27 cellular contexts compared by ENCODE assay signal in genomic region chr12:114864688-114865685, GRCh38.
A peak's percentile ranks its signal among the peaks of the same experiment; 100 is the strongest.
DNase-seq lines count a peak whose midpoint lies in the region; ATAC-seq, FAIRE-seq and TF ChIP-seq lines count a peak whose summit lies in the region.
"Had no signal": no experiment of that assay in that cellular context is flagged by ENCODE, and none has a peak within 500 bp of the region (broad histone marks: within the 10 kb centered on the region; RNA-seq: fewer than 3 reads in every experiment).

No MANE protein-coding gene starts in this region.

- no peak overlapping the region for H3K4ac ChIP-seq in H1 (replicated peaks; ENCODE audit: insufficient read length, low read depth, low read length)
- H3K4ac ChIP-seq in mesenchymal stem cell (ENCODE audit: low read depth in 1 of 2, low read length in 2 of 2) = no peak overlapping the region

- H3K9me3 Mint-ChIP-seq in activated T-cell treated with anti-CD3 and anti-CD28 coated beads, Interleukin-2, amount 50 U/mL, for 4 hours = peaks cover 6% of the 10 kb centered on the region
- H3K9me3 Mint-ChIP-seq: stimulated activated memory B cell treated with anti-CD40 and anti-IgM and Interleukin-4, amounts not matched to agents 10 μg/mL and 1 μg/mL and 100 μg/mL, for 72 hours had no signal

- no peak overlapping the region for H3K56ac ChIP-seq in H1 (replicated peaks; ENCODE audit: insufficient read length, low read depth, low read length)

- H2BK120ac ChIP-seq in H1 (replicated peaks; ENCODE audit: low read depth, low read length) = no peak overlapping the region
- H2BK120ac ChIP-seq in mesenchymal stem cell (ENCODE audit: low read depth, low read length) = no peak overlapping the region

- no peak for TF ChIP-seq CTCF in H1 (IDR thresholded peaks at IDR 0.05; ENCODE audit: control extremely low read depth in 1 of 3, insufficient read depth in 1 of 3, low read depth in 1 of 3, low read length in 3 of 3)

- H3K9me3 ChIP-seq in H1 (ENCODE audit: insufficient read depth in 2 of 2, low read depth in 1 of 2, low read length in 1 of 2) = 0 out of 4 replicates have a peak, but pooled peaks cover 0 to 4% of the 10 kb centered on the region in 2 experiments
- H3K9me3 ChIP-seq in mesenchymal stem cell (ENCODE audit: control insufficient read depth, low read length) = peaks cover 3% of the 10 kb centered on the region
- H3K9me3 ChIP-seq: adrenal gland, upper lobe of right lung had no signal

- no peak for TF ChIP-seq EP300 in H1 (IDR thresholded peaks at IDR 0.05; ENCODE audit: borderline replicate concordance in 1 of 2, low read depth in 2 of 2, low read length in 2 of 2)

- no peak overlapping the region for H4K8ac ChIP-seq in H1 (ENCODE audit: extremely low read depth, insufficient read depth, low read length)
- no peak overlapping the region for H4K8ac ChIP-seq in mesenchymal stem cell (ENCODE audit: low read length)

- no peak overlapping the region for H3K9ac ChIP-seq in H1 (replicated peaks in 1 of 4; ENCODE audit: extremely low read depth in 1 of 4, low read depth in 3 of 4, low read length in 3 of 4)
- H3K9ac ChIP-seq in mesenchymal stem cell (ENCODE audit: low read length) = peak overlapping the region; percentile 67

- ATAC-seq in HG03025 (IDR thresholded peaks at IDR 0.05; ENCODE audit: low FRiP score, unreplicated experiment) (no peak), left ventricle myocardium superior (no peak)
- ATAC-seq in activated T-cell treated with anti-CD3 and anti-CD28 coated beads, Interleukin-2, amount 50 U/mL, for 4 hours = no peak
- ATAC-seq: psoas muscle; stimulated activated memory B cell treated with anti-CD40 and anti-IgM and Interleukin-4, amounts not matched to agents 10 μg/mL and 1 μg/mL and 100 μg/mL, for 72 hours; upper lobe of right lung had no signal

- peak; percentile 57 for FAIRE-seq in H1 (lab: Jason Lieb, UNC)
- FAIRE-seq: RCC 7860 had no signal

- no peak for TF ChIP-seq POLR2A in H1 (IDR thresholded peaks at IDR 0.05; ENCODE audit: control extremely low read depth in 1 of 2, low read depth in 2 of 2, low read length in 2 of 2)

- H3K4me3 Mint-ChIP-seq in activated T-cell treated with anti-CD3 and anti-CD28 coated beads, Interleukin-2, amount 50 U/mL, for 4 hours = no peak overlapping the region
- H3K4me3 Mint-ChIP-seq: activated naive CD4-positive, alpha-beta T cell treated with anti-CD3 and anti-CD28 coated beads for 36 hours; activated T-helper 1 cell treated with anti-CD3 and anti-CD28 coated beads, Interleukin-12 subunit alpha, Interleukin-12 subunit beta, Interleukin-2, Interleukin-4 antibody, amounts not matched to agents 30 ng/mL and 10 ng/mL and 1 ng/mL, durations not matched to agents 14 hours and 24 hours and 36 hours; IgD-negative memory B cell; memory B cell; stimulated activated memory B cell treated with anti-CD40 and anti-IgM and Interleukin-4, amounts not matched to agents 10 μg/mL and 1 μg/mL and 100 μg/mL, for 72 hours had no signal

- POLR2A ChIA-PET in H1 (lab: Charles Lee; ENCODE audit: partially characterized antibody) = no interaction called here

- H3K36me3 ChIP-seq in H1 (ENCODE audit: control insufficient read depth in 2 of 4, insufficient read depth in 4 of 4, low read length in 3 of 4) = no peaks in the 10 kb centered on the region
- no peaks in the 10 kb centered on the region for H3K36me3 ChIP-seq in mesenchymal stem cell (ENCODE audit: control insufficient read depth in 1 of 2, insufficient read depth in 2 of 2, low read depth in 1 of 2, low read length in 2 of 2)
- H3K36me3 ChIP-seq: adrenal gland, cardiac muscle cell, upper lobe of right lung had no signal

- no peak overlapping the region for H4K91ac ChIP-seq in H1 (replicated peaks; ENCODE audit: insufficient read length, low read length)
- H4K91ac ChIP-seq in mesenchymal stem cell (ENCODE audit: low read length) = no peak overlapping the region

- H3K79me2 ChIP-seq in H1 (ENCODE audit: control insufficient read depth in 1 of 2, insufficient read depth in 2 of 2, low read length in 2 of 2) = no peaks in the 10 kb centered on the region

- no peak overlapping the region; the same call in 1 of the 2 replicates for H2BK12ac ChIP-seq in H1 (ENCODE audit: low read depth, low read length)
- no peak overlapping the region for H2BK12ac ChIP-seq in mesenchymal stem cell (ENCODE audit: low read length in 2 of 2)

- H3K4me3 ChIP-seq in H1 (ENCODE audit: extremely low read depth in 1 of 4, insufficient read depth in 2 of 4, low read depth in 3 of 4, low read length in 4 of 4) = no peak overlapping the region
- H3K4me3 ChIP-seq in mesenchymal stem cell (ENCODE audit: insufficient read depth in 1 of 2, low read depth in 1 of 2, low read length in 2 of 2) = peak overlapping the region in 1 of 2 experiments; percentile 50
- H3K4me3 ChIP-seq: adrenal gland, cardiac muscle cell, psoas muscle, upper lobe of right lung had no signal

- no peak overlapping the region for H3K18ac ChIP-seq in H1 (ENCODE audit: extremely low read depth, low read length)
- H3K18ac ChIP-seq in mesenchymal stem cell (ENCODE audit: low read depth in 1 of 2, low read length in 2 of 2) = no peak overlapping the region

- no peak overlapping the region for H2BK15ac ChIP-seq in H1 (ENCODE audit: low read length)
- H2BK15ac ChIP-seq in mesenchymal stem cell (ENCODE audit: low read depth, poor library complexity, severe bottlenecking) = no peak overlapping the region

- H3K27me3 ChIP-seq in H1 (replicated peaks in 1 of 4; ENCODE audit: control insufficient read depth in 3 of 4, extremely low read depth in 1 of 4, insufficient read depth in 3 of 4, low read length in 3 of 4) (no peaks in the 10 kb centered on the region), mesenchymal stem cell (ENCODE audit: control insufficient read depth in 1 of 2, insufficient read depth in 1 of 2, low read length in 2 of 2) (no peaks in the 10 kb centered on the region)
- H3K27me3 ChIP-seq: adrenal gland, cardiac muscle cell, upper lobe of right lung had no signal

- H3K23ac ChIP-seq in H1 (ENCODE audit: insufficient read length) (no peak overlapping the region), mesenchymal stem cell (ENCODE audit: low read length in 2 of 2) (no peak overlapping the region)

- intact Hi-C loops in left ventricle myocardium superior (cut with micrococcal nuclease) = no loop called here

- no peaks in the 10 kb centered on the region for H3K23me2 ChIP-seq in H1 (ENCODE audit: low read depth, low read length)

- CTCF ChIA-PET in H1 (lab: Charles Lee; ENCODE audit: partially characterized antibody) = interaction anchor here (0.6 to 1.6 kb wide), 4 partner anchors 8 to 240 kb away, joined by 3 to 4 read pairs (median 3); no protein-coding TSS in a partner anchor

- H3K36me3 Mint-ChIP-seq in activated T-cell treated with anti-CD3 and anti-CD28 coated beads, Interleukin-2, amount 50 U/mL, for 4 hours (ENCODE audit: insufficient read depth) = no peaks in the 10 kb centered on the region
- H3K36me3 Mint-ChIP-seq: memory B cell; stimulated activated memory B cell treated with anti-CD40 and anti-IgM and Interleukin-4, amounts not matched to agents 10 μg/mL and 1 μg/mL and 100 μg/mL, for 72 hours had no signal

- TF ChIP-seq RAD21 in H1 (IDR thresholded peaks at IDR 0.05 in 1 of 2, conservative IDR thresholded peaks at IDR 0.05 in 1 of 2; ENCODE audit: low read depth in 2 of 2, low read length in 2 of 2) = no peak

- H3K4me2 ChIP-seq in H1 (ENCODE audit: insufficient read depth in 1 of 2, low read depth in 2 of 2, low read length in 2 of 2) (no peak overlapping the region; a peak in 1 of 4 replicates), mesenchymal stem cell (ENCODE audit: low read length, poor library complexity, severe bottlenecking) (no peak overlapping the region)

- no peaks in the 10 kb centered on the region for H3K4me1 Mint-ChIP-seq in activated T-cell treated with anti-CD3 and anti-CD28 coated beads, Interleukin-2, amount 50 U/mL, for 4 hours (ENCODE audit: low read depth)
- H3K4me1 Mint-ChIP-seq: memory B cell; stimulated activated memory B cell treated with anti-CD40 and anti-IgM and Interleukin-4, amounts not matched to agents 10 μg/mL and 1 μg/mL and 100 μg/mL, for 72 hours had no signal

- H3K79me1 ChIP-seq in H1 (ENCODE audit: low read depth, low read length) (no peaks in the 10 kb centered on the region), mesenchymal stem cell (replicated peaks; ENCODE audit: low read length, poor library complexity, severe bottlenecking) (no peaks in the 10 kb centered on the region)

- no peak overlapping the region for H2BK20ac ChIP-seq in H1 (ENCODE audit: low read length)

- no peak overlapping the region for H2AFZ ChIP-seq in H1 (ENCODE audit: low read length)
- H2AFZ ChIP-seq in mesenchymal stem cell (ENCODE audit: low read depth, low read length) = no peak overlapping the region

- no peak overlapping the region for H2AK5ac ChIP-seq in H1 (ENCODE audit: low read depth, low read length)
- H2AK5ac ChIP-seq in mesenchymal stem cell (ENCODE audit: low read length, severe bottlenecking) = no peak overlapping the region

- no peak overlapping the region for H3K14ac ChIP-seq in H1 (ENCODE audit: insufficient read length)
- H3K14ac ChIP-seq in mesenchymal stem cell (ENCODE audit: low read length in 2 of 2) = no peak overlapping the region

- H2BK5ac ChIP-seq in H1 (ENCODE audit: low read depth, low read length) = no peak overlapping the region
- no peak overlapping the region for H2BK5ac ChIP-seq in mesenchymal stem cell (ENCODE audit: low read depth, low read length, poor library complexity, severe bottlenecking)

- H3K27ac ChIP-seq in H1 (ENCODE audit: low read depth, low read length) = no peak overlapping the region
- H3K27ac ChIP-seq in mesenchymal stem cell (ENCODE audit: low read length, poor library complexity, severe bottlenecking) = no peak overlapping the region
- H3K27ac ChIP-seq: 22Rv1, adrenal gland, cardiac muscle cell, psoas muscle, upper lobe of right lung had no signal

- no peak overlapping the region for H4K5ac ChIP-seq in H1 (ENCODE audit: insufficient read length, low read depth, low read length)

- DNase-seq in NCI-H510A treated with DMSO at 0.1 percent for 48 hours (lab: John Stamatoyannopoulos, UW) (peak; percentile 33), NCI-H510A (lab: John Stamatoyannopoulos, UW) (no peak), H1 (ENCODE audit: low read depth in 1 of 2, low spot score in 2 of 2) (no peak), mesenchymal stem cell (no peak), ureter (ENCODE audit: low spot score) (no peak), left ventricle myocardium superior (no peak)
- no peak for DNase-seq in activated T-cell treated with anti-CD3 and anti-CD28 coated beads, Interleukin-2, amount 50 U/mL, for 4 hours
- DNase-seq: activated CD4-positive, alpha-beta T cell treated with anti-CD3 and anti-CD28 coated beads, Interleukin-2, amount 50 U/mL, for 1 hour; activated naive CD4-positive, alpha-beta T cell treated with anti-CD3 and anti-CD28 coated beads for 36 hours; Calu3; NCI-H1092; NCI-H187; NCI-H774; psoas muscle; stimulated activated CD4-positive, alpha-beta T cell treated with anti-CD3 and anti-CD28 coated beads, Interleukin-4, amount 100 ng/mL, for 4 hours; substantia nigra; T1000; upper lobe of right lung had no signal

- H3K4me1 ChIP-seq in H1 (replicated peaks in 1 of 4; ENCODE audit: control insufficient read depth in 3 of 4, insufficient read depth in 4 of 4, low read length in 3 of 4) = peaks cover 0 to 8% (median 2%) of the 10 kb centered on the region in 4 experiments; a peak in 3 of 7 replicates
- no peaks in the 10 kb centered on the region for H3K4me1 ChIP-seq in mesenchymal stem cell (ENCODE audit: control insufficient read depth, insufficient read depth, low read depth, low read length)
- H3K4me1 ChIP-seq: psoas muscle, upper lobe of right lung had no signal

- peaks cover 3% of the 10 kb centered on the region for H3K27me3 Mint-ChIP-seq in activated T-cell treated with anti-CD3 and anti-CD28 coated beads, Interleukin-2, amount 50 U/mL, for 4 hours (ENCODE audit: low read depth)
- H3K27me3 Mint-ChIP-seq: stimulated activated memory B cell treated with anti-CD40 and anti-IgM and Interleukin-4, amounts not matched to agents 10 μg/mL and 1 μg/mL and 100 μg/mL, for 72 hours had no signal

- 70% methylated on average over 13 of the region's 13 CpGs; no CpG with 5 or more reads in 1 of the 2 experiments for WGBS in H1 (ENCODE audit: extremely low coverage in 1 of 2, insufficient coverage in 1 of 2, insufficient read length in 1 of 2, insufficient replicate concordance in 2 of 2, low coverage in 1 of 2, low lambda C conversion rate in 2 of 2, missing lambda C conversion rate in 1 of 2), 2 experiments
- 74% methylated on average over 13 of the region's 13 CpGs for WGBS in mesenchymal stem cell

- H4K20me1 ChIP-seq in H1 (replicated peaks in 1 of 2; ENCODE audit: control insufficient read depth in 1 of 2, insufficient read depth in 2 of 2, low read length in 2 of 2) = no peaks in the 10 kb centered on the region
